In genomic region chr3:66110840-66111239, GRCh38 we compare ENCODE assay signal across 20 cellular contexts.
DNase-seq lines count a peak whose midpoint lies in the region; ATAC-seq, FAIRE-seq and TF ChIP-seq lines count a peak whose summit lies in the region.
"Had no signal": no experiment of that assay in that cellular context is flagged by ENCODE, and none has a peak within 500 bp of the region (broad histone marks: within the 10 kb centered on the region; RNA-seq: fewer than 3 reads in every experiment).

No MANE protein-coding gene starts in this region.

- H3K27ac Mint-ChIP-seq in activated naive CD8-positive, alpha-beta T cell treated with anti-CD3 and anti-CD28 coated beads, Interleukin-2, amount 50 U/mL, for 24 hours, result no peak overlapping the region
- H3K27ac Mint-ChIP-seq: HFFc6, immature natural killer cell had no signal

- FAIRE-seq in bronchial epithelial cell (lab: Jason Lieb, UNC), result no peak
- FAIRE-seq: GM12878 had no signal

- H3K4me3 ChIP-seq in bronchial epithelial cell (ENCODE audit: low read depth, low read length), result no peak overlapping the region
- H3K4me3 ChIP-seq: ascending aorta, gastrocnemius medialis, GM12878 had no signal

- no peaks in the 10 kb centered on the region for H3K9me3 Mint-ChIP-seq in activated naive CD8-positive, alpha-beta T cell treated with anti-CD3 and anti-CD28 coated beads, Interleukin-2, amount 50 U/mL, for 24 hours
- H3K9me3 Mint-ChIP-seq: HFFc6 had no signal

- no peaks in the 10 kb centered on the region for H3K27me3 ChIP-seq in bronchial epithelial cell (ENCODE audit: control insufficient read depth, insufficient read depth, low read length)
- H3K27me3 ChIP-seq: ascending aorta, gastrocnemius medialis had no signal

- DNase-seq in DMS 273 (lab: John Stamatoyannopoulos, UW; ENCODE audit: unreplicated experiment) (peak; percentile 42), DMS 273 treated with DMSO at 0.1 percent for 48 hours (lab: John Stamatoyannopoulos, UW) (no peak), bronchial epithelial cell (ENCODE audit: low read depth) (peak; percentile 33), iPS-NIHi7 (ENCODE audit: extremely low spot score) (peak; percentile 46), smooth muscle cell of the brain vasculature (ENCODE audit: low read depth, low spot score) (peak; percentile 36), nucleus accumbens (lab: John Stamatoyannopoulos, UW) (no peak)
- no peak for DNase-seq in activated naive CD8-positive, alpha-beta T cell treated with anti-CD3 and anti-CD28 coated beads, Interleukin-2, amount 50 U/mL, for 24 hours
- DNase-seq: activated gamma-delta T cell; effector CD4-positive, alpha-beta T cell; gastrocnemius medialis; HFFc6; immature natural killer cell; Kasumi-1; NCI-H1694; NCI-H524 treated with DMSO at 0.1 percent for 48 hours; PC-3; SW 1271 had no signal

- H3K27me3 Mint-ChIP-seq in activated naive CD8-positive, alpha-beta T cell treated with anti-CD3 and anti-CD28 coated beads, Interleukin-2, amount 50 U/mL, for 24 hours, result peaks cover 4% of the 10 kb centered on the region

- H3K4me3 Mint-ChIP-seq in activated naive CD8-positive, alpha-beta T cell treated with anti-CD3 and anti-CD28 coated beads, Interleukin-2, amount 50 U/mL, for 24 hours, result no peak overlapping the region
- H3K4me3 Mint-ChIP-seq: HFFc6, immature natural killer cell had no signal

- no peaks in the 10 kb centered on the region for H3K36me3 Mint-ChIP-seq in activated naive CD8-positive, alpha-beta T cell treated with anti-CD3 and anti-CD28 coated beads, Interleukin-2, amount 50 U/mL, for 24 hours (ENCODE audit: low read depth)
- H3K36me3 Mint-ChIP-seq: immature natural killer cell had no signal

- ATAC-seq in activated naive CD8-positive, alpha-beta T cell treated with anti-CD3 and anti-CD28 coated beads, Interleukin-2, amount 50 U/mL, for 24 hours, result no peak
- no peak for ATAC-seq in GM19023 (IDR thresholded peaks at IDR 0.05; ENCODE audit: unreplicated experiment)
- ATAC-seq: gastrocnemius medialis, GM12878, PC-3 had no signal

- no peak for TF ChIP-seq CTCF in bronchial epithelial cell (IDR thresholded peaks at IDR 0.05; ENCODE audit: insufficient read depth, low read length, severe bottlenecking)

- no peaks in the 10 kb centered on the region for H3K36me3 ChIP-seq in bronchial epithelial cell (ENCODE audit: control insufficient read depth, insufficient read depth, low read length)
- H3K36me3 ChIP-seq: ascending aorta, gastrocnemius medialis had no signal

- no peaks in the 10 kb centered on the region for H3K4me1 Mint-ChIP-seq in activated naive CD8-positive, alpha-beta T cell treated with anti-CD3 and anti-CD28 coated beads, Interleukin-2, amount 50 U/mL, for 24 hours
- H3K4me1 Mint-ChIP-seq: immature natural killer cell had no signal

Comparison
In these comparisons a context has a peak if more than half of its experiments do, and no peak if none do; other contexts are left out.
1. DNase-seq: peak in DMS 273 (single experiment), bronchial epithelial cell (single experiment), iPS-NIHi7 (single experiment) and smooth muscle cell of the brain vasculature (single experiment); none in DMS 273 treated with DMSO at 0.1 percent for 48 hours (single experiment), activated naive CD8-positive, alpha-beta T cell treated with anti-CD3 and anti-CD28 coated beads, Interleukin-2, amount 50 U/mL, for 24 hours (single experiment) and nucleus accumbens (0 of 56).